In genomic region chr15:74789171-74789627, GRCh38 we compare ENCODE assay signal across 9 cellular contexts. TPM values are rescaled to one million over a fixed set of nuclear protein-coding genes. Genes with fewer than 3 reads are reported as not detected.
A peak's percentile ranks its signal among the peaks of the same experiment; 100 is the strongest.
DNase-seq lines count a peak whose midpoint lies in the region; ATAC-seq and TF ChIP-seq lines count a peak whose summit lies in the region.
"Had no signal": no experiment of that assay in that cellular context is flagged by ENCODE, and none has a peak within 500 bp of the region (broad histone marks: within the 10 kb centered on the region; RNA-seq: fewer than 3 reads in every experiment).

No MANE protein-coding gene starts in this region.

- no peak overlapping the region for H3K9ac ChIP-seq in PC-3 (ENCODE audit: low read length)

- H3K27ac ChIP-seq in PC-3 (ENCODE audit: low read length) (no peak overlapping the region), esophagus (ENCODE audit: low read depth in 2 of 2, low read length in 1 of 2) (peak overlapping the region; percentile 90 to 96), spleen (peak overlapping the region; percentile 94 to 99 (median 96))

- DNase-seq in PC-3: peak; percentile 41
- peak; percentile 90 for DNase-seq in spleen
- no peak for DNase-seq in NCI-H1436 (lab: John Stamatoyannopoulos, UW)
- no peak for DNase-seq in DMS 273 treated with DMSO at 0.1 percent for 48 hours (lab: John Stamatoyannopoulos, UW)

- TF ChIP-seq CTCF in PC-3 (conservative IDR thresholded peaks at IDR 0.05; ENCODE audit: low read depth, low read length) (no peak), spleen (IDR thresholded peaks at IDR 0.05 in 8 of 11, conservative IDR thresholded peaks at IDR 0.05 in 3 of 11) (no peak)

- no TSS peak for BruUV-seq in PC-3 (replicated peaks; lab: Mats Ljungman, UMichigan)

- 32 to 34% methylated on average over 13 to 14 of the region's 14 CpGs for WGBS in esophagus, 2 donors
- 20 to 29% (median 24%) methylated on average over 6 to 14 of the region's 14 CpGs for WGBS in spleen, 5 donors

- ATAC-seq in PC-3 (peak; percentile 61), GM21528 (IDR thresholded peaks at IDR 0.05; ENCODE audit: low FRiP score, unreplicated experiment) (no peak), GM21576 (IDR thresholded peaks at IDR 0.05; ENCODE audit: unreplicated experiment) (no peak)

- H3K4me3 ChIP-seq in PC-3 (ENCODE audit: low read length): no peak overlapping the region
- peak overlapping the region; percentile 45 to 51 for H3K4me3 ChIP-seq in esophagus (ENCODE audit: low read depth in 1 of 2, low read length in 2 of 2)
- peak overlapping the region; percentile 45 to 98 (median 51) for H3K4me3 ChIP-seq in spleen

- no peaks in the 10 kb centered on the region for H3F3A ChIP-seq in PC-3 (ENCODE audit: low read length, unreplicated experiment)

- no peak overlapping the region for H3K4me2 ChIP-seq in PC-3 (ENCODE audit: low read length)

- peaks cover 94% of the 10 kb centered on the region for H3K79me2 ChIP-seq in PC-3 (ENCODE audit: low read length)

- H3K9me3 ChIP-seq in PC-3 (ENCODE audit: low read length) (no peaks in the 10 kb centered on the region), esophagus (ENCODE audit: control insufficient read depth in 2 of 2, insufficient read depth in 1 of 2, low read depth in 1 of 2, low read length in 1 of 2) (no peaks in the 10 kb centered on the region), spleen (no peaks in the 10 kb centered on the region)

- peak; percentile 80 for TF ChIP-seq POLR2A in GM19193 (IDR thresholded peaks at IDR 0.05; ENCODE audit: extremely low read depth, insufficient read depth, insufficient read length)
- TF ChIP-seq POLR2A in spleen (IDR thresholded peaks at IDR 0.05): peak in 1 of 3 donors; percentile 15

- H3K27me3 ChIP-seq in PC-3 (ENCODE audit: low read length) (no peaks in the 10 kb centered on the region), esophagus (ENCODE audit: control insufficient read depth in 1 of 2, insufficient read depth in 2 of 2, low read length in 2 of 2) (no peaks in the 10 kb centered on the region), spleen (replicated peaks in 1 of 7) (no peaks in the 10 kb centered on the region)

- no peaks in the 10 kb centered on the region; the same call in 1 of the 2 replicates for H3K36me3 ChIP-seq in PC-3 (ENCODE audit: low read depth, low read length)
- peaks cover 0 to 7% of the 10 kb centered on the region in 2 donors for H3K36me3 ChIP-seq in esophagus (ENCODE audit: control insufficient read depth in 2 of 2, insufficient read depth in 2 of 2, low read length in 1 of 2)
- peaks cover 0 to 45% (median 0%) of the 10 kb centered on the region in 6 donors for H3K36me3 ChIP-seq in spleen

- H3K4me1 ChIP-seq in PC-3 (ENCODE audit: insufficient read depth, low read length) (peaks cover 11% of the 10 kb centered on the region), esophagus (ENCODE audit: control insufficient read depth in 2 of 2, insufficient read depth in 2 of 2, low read length in 1 of 2) (peaks cover 40 to 56% of the 10 kb centered on the region in 2 donors), spleen (peaks cover 94 to 100% (median 99%) of the 10 kb centered on the region in 6 donors)

- H4K20me1 ChIP-seq in PC-3 (ENCODE audit: low read length): peaks cover 35% of the 10 kb centered on the region; the same call in 1 of the 2 replicates

- no peak overlapping the region for H2AFZ ChIP-seq in PC-3 (ENCODE audit: low read length)

- CTCF ChIA-PET in PC-3 (lab: Charles Lee): interaction anchor here (0.8 kb wide), 1 partner anchor 47 kb away, joined by 3 read pairs; no protein-coding TSS in a partner anchor

- POLR2A ChIA-PET in PC-3 (lab: Charles Lee; ENCODE audit: unreplicated experiment): no interaction called here

- intact Hi-C loops in PC-3 (cut with micrococcal nuclease): no loop called here
- intact Hi-C loops in spleen (cut with DNase I; ENCODE audit: low total_unique reads): no loop called here

- no peaks in the 10 kb centered on the region for H3K9me2 ChIP-seq in PC-3 (replicated peaks; ENCODE audit: low read length)

RNA-seq across cellular contexts. Expression of gene CSK, which starts 7.3 kb away (rescaled TPM):
- total RNA-seq in PC-3 (2014; rRNA removed) (38.0 and 50.3 TPM in 2 replicates), spleen (100 to 1,000 TPM; 121 to 281 (median 197) TPM)
- polyA plus RNA-seq in esophagus (10 to 100 TPM; 79.2 to 96.8 TPM), spleen (100 to 1,000 TPM; 150 to 244 (median 187) TPM)

RNA-seq across cellular contexts. Expression of gene LMAN1L, which starts 23.4 kb away (rescaled TPM):
- total RNA-seq in PC-3 (2014; rRNA removed) (not detected in 2 replicates), spleen (100 to 1,000 TPM in 4 of 7 donors, 10 to 100 TPM in 3; 55.3 to 164 (median 106) TPM)
- polyA plus RNA-seq in esophagus (under 1 TPM; 0.27 to 0.61 TPM), spleen (10 to 100 TPM in 2 of 3 donors, 1 to 10 TPM in 1; 2.4 to 36.8 (median 25.6) TPM)
- total RNA-seq: lung microvascular endothelial cell had no signal

RNA-seq across cellular contexts. Expression of gene CPLX3, which starts 37.2 kb away (rescaled TPM):
- total RNA-seq in PC-3 (2014; rRNA removed) (not detected in 2 replicates), spleen (10 to 100 TPM; 17.7 to 73.7 (median 37.0) TPM)
- polyA plus RNA-seq in esophagus (1 to 10 TPM in 1 of 2 donors, under 1 TPM in 1; 0.48 to 1.2 TPM), spleen (100 to 1,000 TPM in 2 of 3 donors, 10 to 100 TPM in 1; 28.9 to 207 (median 127) TPM)
- total RNA-seq: lung microvascular endothelial cell had no signal

RNA-seq across cellular contexts. Expression of gene CYP1A2, which starts 40.6 kb away (rescaled TPM):
- total RNA-seq in PC-3 (2014; rRNA removed): not detected in 2 replicates
- under 1 TPM in 1 of 2 donors, not detected in 1; 0.06 TPM for polyA plus RNA-seq in esophagus
- not detected for total RNA-seq in spleen
- not detected for polyA plus RNA-seq in spleen
- total RNA-seq: lung microvascular endothelial cell had no signal

RNA-seq across cellular contexts. Expression of gene ULK3, which starts 53.8 kb away (rescaled TPM):
- total RNA-seq in PC-3 (2014; rRNA removed) (20.3 and 29.7 TPM in 2 replicates), spleen (10 to 100 TPM; 51.7 to 74.6 (median 57.7) TPM)
- polyA plus RNA-seq in esophagus (100 to 1,000 TPM in 1 of 2 donors, 10 to 100 TPM in 1; 68.8 to 143 TPM), spleen (10 to 100 TPM; 33.2 to 71.5 (median 64.7) TPM)

Comparison
In these comparisons a context has a peak if more than half of its experiments do, and no peak if none do; other contexts are left out.
1. DNase-seq: peak in PC-3 (single experiment) and spleen (single experiment); none in NCI-H1436 (single experiment) and DMS 273 treated with DMSO at 0.1 percent for 48 hours (single experiment).
2. RNA of gene LMAN1L, which starts 23.4 kb away (total RNA-seq): 55.3 to 164 TPM in spleen; not detected in PC-3; every median in the first group is over 10 times any median in the second.
3. RNA of gene CPLX3, which starts 37.2 kb away (total RNA-seq): 17.7 to 73.7 TPM in spleen; not detected in PC-3; every median in the first group is over 10 times any median in the second.